18 cellular contexts compared by ENCODE assay signal in genomic region chr7:116502201-116503096, GRCh38. TPM values are rescaled to one million over a fixed set of nuclear protein-coding genes. Genes with fewer than 3 reads are reported as not detected.
DNase-seq lines count a peak whose midpoint lies in the region; ATAC-seq, FAIRE-seq and TF ChIP-seq lines count a peak whose summit lies in the region.
"Had no signal": no experiment of that assay in that cellular context is flagged by ENCODE, and none has a peak within 500 bp of the region (broad histone marks: within the 10 kb centered on the region; RNA-seq: fewer than 3 reads in every experiment).

No MANE protein-coding gene starts in this region.

- WGBS in hepatocyte (ENCODE audit: low lambda C conversion rate, missing lambda C conversion rate), result 80% methylated on average over 2 of the region's 2 CpGs

- H3K27me3 ChIP-seq in astrocyte (ENCODE audit: insufficient read depth, low read length), result no peaks in the 10 kb centered on the region
- no peaks in the 10 kb centered on the region for H3K27me3 ChIP-seq in hepatocyte
- H3K27me3 ChIP-seq in stomach smooth muscle (ENCODE audit: control insufficient read depth in 1 of 2, insufficient read depth in 2 of 2, low read length in 2 of 2), result no peaks in the 10 kb centered on the region
- H3K27me3 ChIP-seq: Peyer's patch had no signal

- peaks cover 4% of the 10 kb centered on the region; the same call in 1 of the 2 replicates for H3K4me1 ChIP-seq in HEK293 (ENCODE audit: control insufficient read depth, insufficient read depth, low read length)
- H3K4me1 ChIP-seq in astrocyte (ENCODE audit: insufficient read depth, low read length), result peaks cover 16% of the 10 kb centered on the region
- peaks cover 10% of the 10 kb centered on the region for H3K4me1 ChIP-seq in hepatocyte (ENCODE audit: insufficient read depth)
- H3K4me1 ChIP-seq in stomach smooth muscle (ENCODE audit: control insufficient read depth, insufficient read depth, low read length), result peaks cover 13% of the 10 kb centered on the region

- H2AFZ ChIP-seq in astrocyte (ENCODE audit: low read depth, low read length) (no peak overlapping the region), hepatocyte (no peak overlapping the region)

- POLR2A ChIA-PET in HEK293 (lab: Yijun Ruan, JAX), result interaction anchor here (0.5 to 1.5 kb wide), 3 partner anchors 24 to 292 kb away, joined by 3 to 4 read pairs (median 4); partner anchors contain the start of gene TES

- no peaks in the 10 kb centered on the region for H4K20me1 ChIP-seq in astrocyte (ENCODE audit: insufficient read depth, low read length)
- H4K20me1 ChIP-seq in hepatocyte (ENCODE audit: insufficient read depth, poor library complexity, severe bottlenecking), result no peaks in the 10 kb centered on the region

- no peaks in the 10 kb centered on the region for H3K27me3 Mint-ChIP-seq in astrocyte (ENCODE audit: low read depth, unreplicated experiment)
- peaks cover 64% of the 10 kb centered on the region for H3K27me3 Mint-ChIP-seq in T-helper 2 cell treated with Interferon-gamma antibody and Interleukin-4, amounts not matched to agents 5 μg/mL and 100 μg/mL, for 36 hours (ENCODE audit: low read depth)

- peak overlapping the region; percentile 91 for H3K4me3 Mint-ChIP-seq in astrocyte (ENCODE audit: unreplicated experiment)
- H3K4me3 Mint-ChIP-seq in T-helper 2 cell treated with Interferon-gamma antibody and Interleukin-4, amounts not matched to agents 5 μg/mL and 100 μg/mL, for 36 hours, result no peak overlapping the region
- H3K4me3 Mint-ChIP-seq: activated T-helper 1 cell treated with anti-CD3 and anti-CD28 coated beads, Interleukin-12 subunit alpha, Interleukin-12 subunit beta, Interleukin-2, Interleukin-4 antibody, amounts not matched to agents 30 ng/mL and 10 ng/mL and 1 ng/mL, durations not matched to agents 14 hours and 24 hours and 36 hours had no signal

- H3K9me2 ChIP-seq in hepatocyte (replicated peaks; ENCODE audit: insufficient read depth), result no peaks in the 10 kb centered on the region

- ATAC-seq in stimulated activated naive CD8-positive, alpha-beta T cell treated with anti-CD3 and anti-CD28 coated beads, Interleukin-15, Interleukin-2, amounts not matched to agents 100 U/mL and 50 U/mL, for 24 hours, result no peak
- no peak for ATAC-seq in HG02870 (IDR thresholded peaks at IDR 0.05; ENCODE audit: unreplicated experiment)

- H3K36me3 Mint-ChIP-seq in astrocyte (ENCODE audit: low read depth, unreplicated experiment), result peaks cover 16% of the 10 kb centered on the region
- H3K36me3 Mint-ChIP-seq in T-helper 2 cell treated with Interferon-gamma antibody and Interleukin-4, amounts not matched to agents 5 μg/mL and 100 μg/mL, for 36 hours (ENCODE audit: low read depth), result no peaks in the 10 kb centered on the region

- no peak for FAIRE-seq in astrocyte (lab: Jason Lieb, UNC)

- H3K9me3 ChIP-seq in HEK293 (ENCODE audit: control insufficient read depth, insufficient read depth, low read depth, low read length), result no peaks in the 10 kb centered on the region
- no peaks in the 10 kb centered on the region for H3K9me3 ChIP-seq in astrocyte (ENCODE audit: insufficient read depth, low read depth, low read length)
- no peaks in the 10 kb centered on the region for H3K9me3 ChIP-seq in hepatocyte (ENCODE audit: low read depth)
- no peaks in the 10 kb centered on the region for H3K9me3 ChIP-seq in stomach smooth muscle (ENCODE audit: control insufficient read depth in 2 of 2, low read length in 2 of 2)
- H3K9me3 ChIP-seq: Peyer's patch had no signal

- peaks cover 61% of the 10 kb centered on the region for H3K79me2 ChIP-seq in astrocyte (ENCODE audit: insufficient read depth, low read length)
- H3K79me2 ChIP-seq in hepatocyte, result no peaks in the 10 kb centered on the region

- H3K4me3 ChIP-seq in HEK293 (ENCODE audit: low read depth, low read length) (no peak overlapping the region), astrocyte (ENCODE audit: insufficient read depth, low read depth, low read length) (peak overlapping the region; percentile 76), hepatocyte (no peak overlapping the region), stomach smooth muscle (ENCODE audit: low read length in 2 of 2) (peak overlapping the region; percentile 94 to 97)

- H3K4me1 Mint-ChIP-seq in astrocyte (ENCODE audit: low read depth, unreplicated experiment), result peaks cover 26% of the 10 kb centered on the region
- peaks cover 8% of the 10 kb centered on the region for H3K4me1 Mint-ChIP-seq in T-helper 2 cell treated with Interferon-gamma antibody and Interleukin-4, amounts not matched to agents 5 μg/mL and 100 μg/mL, for 36 hours (ENCODE audit: low read depth)

- no peak overlapping the region for H3K9ac ChIP-seq in astrocyte (ENCODE audit: low read length)
- H3K9ac ChIP-seq in stomach smooth muscle (ENCODE audit: low read length in 2 of 2), result peak overlapping the region in 1 of 2 donors; percentile 99

- H3K4me2 ChIP-seq in astrocyte (ENCODE audit: low read length) (peak overlapping the region; percentile 87), hepatocyte (peak overlapping the region; percentile 94)

- DNase-seq in astrocyte (ENCODE audit: low read depth) (no peak), hepatocyte (ENCODE audit: low spot score) (no peak), DMS153 (lab: John Stamatoyannopoulos, UW) (no peak)
- DNase-seq in stimulated activated naive CD8-positive, alpha-beta T cell treated with anti-CD3 and anti-CD28 coated beads, Interleukin-15, Interleukin-2, amounts not matched to agents 100 U/mL and 50 U/mL, for 24 hours, result no peak
- DNase-seq in T-helper 2 cell treated with Interferon-gamma antibody and Interleukin-4, amounts not matched to agents 5 μg/mL and 100 μg/mL, for 36 hours (ENCODE audit: low spot score), result no peak
- DNase-seq: anterior cingulate cortex; effector CD8-positive, alpha-beta T cell; hypothalamus; NCI-H146; NCI-H510A; Peyer's patch; stimulated activated CD4-positive, alpha-beta T cell treated with anti-CD3 and anti-CD28 coated beads, Interleukin-4, amount 100 ng/mL, for 1 hour; stimulated activated naive CD4-positive, alpha-beta T cell; T1000 had no signal

- peaks cover 3% of the 10 kb centered on the region for H3K9me3 Mint-ChIP-seq in astrocyte (ENCODE audit: unreplicated experiment)
- no peaks in the 10 kb centered on the region for H3K9me3 Mint-ChIP-seq in T-helper 2 cell treated with Interferon-gamma antibody and Interleukin-4, amounts not matched to agents 5 μg/mL and 100 μg/mL, for 36 hours
- H3K9me3 Mint-ChIP-seq: activated T-helper 1 cell treated with anti-CD3 and anti-CD28 coated beads, Interleukin-12 subunit alpha, Interleukin-12 subunit beta, Interleukin-2, Interleukin-4 antibody, amounts not matched to agents 30 ng/mL and 10 ng/mL and 1 ng/mL, durations not matched to agents 14 hours and 24 hours and 36 hours had no signal

- peaks cover 7 to 15% of the 10 kb centered on the region in 2 experiments for H3K36me3 ChIP-seq in HEK293 (ENCODE audit: control insufficient read depth in 2 of 2, insufficient read depth in 1 of 2, low read length in 2 of 2)
- peaks cover 27% of the 10 kb centered on the region for H3K36me3 ChIP-seq in astrocyte (ENCODE audit: insufficient read depth, low read length)
- H3K36me3 ChIP-seq in hepatocyte (replicated peaks; ENCODE audit: insufficient read depth, low read depth), result no peaks in the 10 kb centered on the region
- peaks cover 0 to 4% of the 10 kb centered on the region in 2 donors for H3K36me3 ChIP-seq in stomach smooth muscle (ENCODE audit: control insufficient read depth in 2 of 2, insufficient read depth in 2 of 2, low read length in 2 of 2)
- H3K36me3 ChIP-seq: Peyer's patch had no signal

- CTCF ChIA-PET in HEK293 (lab: Yijun Ruan, JAX), result interaction anchor here (0.7 to 1.1 kb wide), 5 partner anchors 15 to 323 kb away, joined by 3 to 4 read pairs (median 3); no protein-coding TSS in a partner anchor

- no peak overlapping the region for H3K27ac Mint-ChIP-seq in astrocyte (ENCODE audit: unreplicated experiment)
- H3K27ac Mint-ChIP-seq in T-helper 2 cell treated with Interferon-gamma antibody and Interleukin-4, amounts not matched to agents 5 μg/mL and 100 μg/mL, for 36 hours, result no peak overlapping the region
- H3K27ac Mint-ChIP-seq: activated T-helper 1 cell treated with anti-CD3 and anti-CD28 coated beads, Interleukin-12 subunit alpha, Interleukin-12 subunit beta, Interleukin-2, Interleukin-4 antibody, amounts not matched to agents 30 ng/mL and 10 ng/mL and 1 ng/mL, durations not matched to agents 14 hours and 24 hours and 36 hours had no signal

- TF ChIP-seq CTCF in HEK293 (tag by site-specific recombination; IDR thresholded peaks at IDR 0.05) (no peak), astrocyte (IDR thresholded peaks at IDR 0.05; ENCODE audit: insufficient read depth, low read depth, low read length) (no peak), hepatocyte (IDR thresholded peaks at IDR 0.05; ENCODE audit: poor library complexity) (no peak)

- H3K27ac ChIP-seq in HEK293 (ENCODE audit: extremely low read depth, low read depth, low read length) (no peak overlapping the region), astrocyte (ENCODE audit: low read depth, low read length) (no peak overlapping the region), hepatocyte (peak overlapping the region; percentile 78), stomach smooth muscle (ENCODE audit: low read length) (no peak overlapping the region)

TF ChIP-seq in HEK293, 187 proteins besides CTCF, POLR2A, EP300 and RAD21 (continues in another document):
- no peak for TF ChIP-seq ZNF354C (tag by site-specific recombination; IDR thresholded peaks at IDR 0.05; ENCODE audit: borderline replicate concordance, low read depth)

RNA-seq across cellular contexts. Expression of gene CAV2, which starts 2.9 kb away (rescaled TPM):
- total RNA-seq in astrocyte (152 and 161 TPM in 2 replicates), hepatocyte (35.5 and 49.2 TPM in 2 replicates)
- polyA plus RNA-seq in hepatocyte, result 53.0 and 61.5 TPM in 2 replicates
- total RNA-seq: activated T-helper 1 cell treated with anti-CD3 and anti-CD28 coated beads, Interleukin-12 subunit alpha, Interleukin-12 subunit beta, Interleukin-2, Interleukin-4 antibody, amounts not matched to agents 30 ng/mL and 10 ng/mL and 1 ng/mL, durations not matched to agents 14 hours and 24 hours and 36 hours had no signal

RNA-seq across cellular contexts. Expression of gene CAV1, which starts 22.4 kb away (rescaled TPM):
- total RNA-seq in astrocyte (384 and 472 TPM in 2 replicates), hepatocyte (36.0 and 47.8 TPM in 2 replicates)
- polyA plus RNA-seq in hepatocyte, result 43.3 and 60.2 TPM in 2 replicates

Comparison
In these comparisons a context has a peak if more than half of its experiments do, and no peak if none do; other contexts are left out.
1. H3K4me3 ChIP-seq: peak in astrocyte (single experiment) and stomach smooth muscle (2 of 2); none in HEK293 (single experiment) and hepatocyte (single experiment).